Comparison of ENCODE assay signal across 8 cellular contexts in genomic region chr17:46770818-46771600, GRCh38. TPM values are rescaled to one million over a fixed set of nuclear protein-coding genes. Genes with fewer than 3 reads are reported as not detected.
A peak's percentile ranks its signal among the peaks of the same experiment; 100 is the strongest.
DNase-seq lines count a peak whose midpoint lies in the region; ATAC-seq and TF ChIP-seq lines count a peak whose summit lies in the region.

No MANE protein-coding gene starts in this region.

- DNase-seq in AG04450 (ENCODE audit: low read depth, low spot score) (no peak), NCI-H69 (lab: John Stamatoyannopoulos, UW) (peak; percentile 58), astrocyte of the hippocampus (ENCODE audit: low read depth, low spot score) (peak; percentile 79), iris pigment epithelial cell (ENCODE audit: low read depth) (peak; percentile 36), HPDE6-E6E7 (ENCODE audit: extremely low spot score) (no peak)
- peak; percentile 15 to 34 for DNase-seq in stimulated activated CD4-positive, alpha-beta T cell treated with anti-CD3 and anti-CD28 coated beads, Interleukin-4, amount 100 ng/mL, for 4 hours

- peak overlapping the region; percentile 49 for H3K4me3 ChIP-seq in AG04450 (ENCODE audit: low read depth, low read length)

- no peaks in the 10 kb centered on the region; the same call in 1 of the 2 replicates for H3K9me3 ChIP-seq in AG04450 (ENCODE audit: control insufficient read depth, insufficient read depth, low read length)

- TF ChIP-seq CTCF in AG04450 (IDR thresholded peaks at IDR 0.05; ENCODE audit: low read depth, low read length) (no peak), GM12874 (IDR thresholded peaks at IDR 0.05; ENCODE audit: insufficient read depth, low read depth, low read length) (0 out of 2 replicates have a peak, but pooled peaks have one; percentile 2)

- ATAC-seq in HG03460 (IDR thresholded peaks at IDR 0.05; ENCODE audit: unreplicated experiment): no peak

- POLR2A ChIA-PET in AG04450 (lab: Yijun Ruan, JAX): interaction anchor here (0.7 to 1.0 kb wide), 2 partner anchors 42 to 54 kb away, joined by 3 to 4 read pairs; no protein-coding TSS in a partner anchor

- H3K27ac ChIP-seq in AG04450 (ENCODE audit: low read depth, low read length): no peak overlapping the region

- CTCF ChIA-PET in AG04450 (lab: Charles Lee): no interaction called here

- H3K27me3 ChIP-seq in AG04450 (ENCODE audit: control insufficient read depth, insufficient read depth, low read length): no peaks in the 10 kb centered on the region

RNA-seq across cellular contexts. Expression of gene WNT3, which starts 47.5 kb away (rescaled TPM):
- 1.1 and 1.4 TPM in 2 replicates for polyA plus RNA-seq in AG04450 (2011; rRNA removed)
- 0.96 and 1.1 TPM in 2 replicates for polyA minus RNA-seq in AG04450 (2011; rRNA and poly(A)+ RNA removed)

Comparison
In these comparisons a context has a peak if more than half of its experiments do, and no peak if none do; other contexts are left out.
1. DNase-seq: peak in NCI-H69 (single experiment), astrocyte of the hippocampus (single experiment), iris pigment epithelial cell (single experiment) and stimulated activated CD4-positive, alpha-beta T cell treated with anti-CD3 and anti-CD28 coated beads, Interleukin-4, amount 100 ng/mL, for 4 hours (2 of 2); none in AG04450 (single experiment) and HPDE6-E6E7 (single experiment).